Comparison of ENCODE assay signal across 12 cellular contexts in genomic region chr7:76009672-76010600, GRCh38. TPM values are rescaled to one million over a fixed set of nuclear protein-coding genes. Genes with fewer than 3 reads are reported as not detected.
DNase-seq lines count a peak whose midpoint lies in the region; FAIRE-seq and TF ChIP-seq lines count a peak whose summit lies in the region.
"Had no signal": no experiment of that assay in that cellular context is flagged by ENCODE, and none has a peak within 500 bp of the region (broad histone marks: within the 10 kb centered on the region; RNA-seq: fewer than 3 reads in every experiment).

No MANE protein-coding gene starts in this region.

- no peak for FAIRE-seq in astrocyte (lab: Jason Lieb, UNC)

- no peak overlapping the region for H4K5ac ChIP-seq in H9 (ENCODE audit: insufficient read length, low read depth, low read length)

- no peak overlapping the region for H3T11ph ChIP-seq in H9 (ENCODE audit: low read length)

- no peak overlapping the region for H2AK5ac ChIP-seq in H9 (ENCODE audit: insufficient read length, low read length)

- no peak overlapping the region for H3K14ac ChIP-seq in H9 (ENCODE audit: insufficient read depth, low read length)

- H2BK20ac ChIP-seq in H9 (ENCODE audit: low read depth, low read length, poor library complexity, severe bottlenecking): no peak overlapping the region

- H3K27me3 ChIP-seq in BLaER1: peaks cover 2% of the 10 kb centered on the region; the same call in 1 of the 2 replicates
- no peaks in the 10 kb centered on the region for H3K27me3 ChIP-seq in H9 (ENCODE audit: insufficient read depth, low read length)
- no peaks in the 10 kb centered on the region for H3K27me3 ChIP-seq in astrocyte (ENCODE audit: insufficient read depth, low read length)
- no peaks in the 10 kb centered on the region for H3K27me3 ChIP-seq in ovary
- H3K27me3 ChIP-seq in dorsolateral prefrontal cortex: no peaks in the 10 kb centered on the region

- intact Hi-C loops in ovary (cut with DNase I) (loop anchor here in 2 of 4 donors (10.0 kb wide), 2 partner anchors 135 to 235 kb away; partner anchors contain the start of genes CCL26 (in 1 of the 2) and RHBDD2 (in 1 of the 2)), dorsolateral prefrontal cortex (cut with DNase I) (no loop called here)

- H3K79me2 ChIP-seq in H9 (ENCODE audit: insufficient read depth, low read length) (no peaks in the 10 kb centered on the region), astrocyte (ENCODE audit: insufficient read depth, low read length) (no peaks in the 10 kb centered on the region)

- H3K9me3 ChIP-seq in BLaER1 (no peaks in the 10 kb centered on the region), H9 (ENCODE audit: control insufficient read depth, low read depth, low read length) (no peaks in the 10 kb centered on the region), astrocyte (ENCODE audit: insufficient read depth, low read depth, low read length) (no peaks in the 10 kb centered on the region), ovary (no peaks in the 10 kb centered on the region)
- H3K9me3 ChIP-seq: Caco-2 had no signal

- no peaks in the 10 kb centered on the region for H3K9me3 Mint-ChIP-seq in H9
- H3K9me3 Mint-ChIP-seq in astrocyte (ENCODE audit: unreplicated experiment): no peaks in the 10 kb centered on the region
- H3K9me3 Mint-ChIP-seq in nephron: no peaks in the 10 kb centered on the region

- H3K79me1 ChIP-seq in H9 (ENCODE audit: insufficient read depth, low read depth, low read length, poor library complexity, severe bottlenecking): no peaks in the 10 kb centered on the region

- H4K20me1 ChIP-seq in BLaER1: peaks cover 74% of the 10 kb centered on the region
- H4K20me1 ChIP-seq in H9 (ENCODE audit: control insufficient read depth, insufficient read depth, insufficient read length): no peaks in the 10 kb centered on the region
- H4K20me1 ChIP-seq in astrocyte (ENCODE audit: insufficient read depth, low read length): peaks cover 22% of the 10 kb centered on the region

- H3K56ac ChIP-seq in H9 (ENCODE audit: insufficient read length, low read depth, low read length): no peak overlapping the region

- no peak overlapping the region for H2AFZ ChIP-seq in H9 (ENCODE audit: low read length)
- no peak overlapping the region for H2AFZ ChIP-seq in astrocyte (ENCODE audit: low read depth, low read length)

- TF ChIP-seq EP300 in ovary (IDR thresholded peaks at IDR 0.05): no peak

- no peak for TF ChIP-seq POLR2A in ovary (IDR thresholded peaks at IDR 0.05)

- H2BK15ac ChIP-seq in H9 (ENCODE audit: low read depth, low read length): no peak overlapping the region

- peak overlapping the region in 2 of 3 experiments; percentile 69 to 90; a peak in 3 of 7 replicates for H3K27ac Mint-ChIP-seq in H9
- peak overlapping the region; percentile 83 for H3K27ac Mint-ChIP-seq in astrocyte (ENCODE audit: unreplicated experiment)
- peak overlapping the region in 2 of 3 experiments; percentile 41 to 56 for H3K27ac Mint-ChIP-seq in nephron

- no CpG with 5 or more reads among the region's 11 CpGs for WGBS in H9 (ENCODE audit: extremely low coverage, insufficient read length, low lambda C conversion rate)
- 36 to 55% (median 39%) methylated on average over 11 of the region's 11 CpGs for WGBS in ovary, 3 donors

- no peak overlapping the region for H2BK120ac ChIP-seq in H9 (ENCODE audit: low read depth, low read length, poor library complexity, severe bottlenecking)

- no peak overlapping the region for H4K8ac ChIP-seq in H9 (replicated peaks; ENCODE audit: insufficient read length, low read depth, low read length)

- H3K18ac ChIP-seq in H9 (ENCODE audit: insufficient read length, low read depth, low read length): no peak overlapping the region

- DNase-seq in H9 (no peak), astrocyte (ENCODE audit: low read depth) (no peak), ovary (no peak), iPS-NIHi7 (ENCODE audit: extremely low spot score) (no peak), dorsolateral prefrontal cortex (no peak), cerebellar cortex (ENCODE audit: low spot score) (no peak)
- DNase-seq: Caco-2, HCEC 1CT, KBM-7, NCI-H2081 had no signal

- H3K4me3 ChIP-seq in BLaER1: no peak overlapping the region
- H3K4me3 ChIP-seq in astrocyte (ENCODE audit: insufficient read depth, low read depth, low read length): no peak overlapping the region
- no peak overlapping the region for H3K4me3 ChIP-seq in ovary
- no peak overlapping the region for H3K4me3 ChIP-seq in dorsolateral prefrontal cortex

- H3K23ac ChIP-seq in H9 (ENCODE audit: insufficient read length, low read depth, low read length): no peak overlapping the region

- H3K4me1 Mint-ChIP-seq in H9 (0 out of 4 replicates have a peak, but pooled peaks cover 0 to 2% of the 10 kb centered on the region in 2 experiments), astrocyte (ENCODE audit: low read depth, unreplicated experiment) (peaks cover 14% of the 10 kb centered on the region), nephron (peaks cover 20% of the 10 kb centered on the region)

- H3K27me3 Mint-ChIP-seq in H9 (ENCODE audit: low read depth) (no peaks in the 10 kb centered on the region), astrocyte (ENCODE audit: low read depth, unreplicated experiment) (no peaks in the 10 kb centered on the region), nephron (ENCODE audit: low read depth) (no peaks in the 10 kb centered on the region)

- H3K27ac ChIP-seq in BLaER1 (peak overlapping the region; percentile 23; the same call in 1 of the 2 replicates), H9 (ENCODE audit: insufficient read length, low read depth, low read length) (no peak overlapping the region), astrocyte (ENCODE audit: low read depth, low read length) (no peak overlapping the region), ovary (peak overlapping the region in 1 of 2 donors; percentile 46), dorsolateral prefrontal cortex (peak overlapping the region in 8 of 59 donors; percentile 19 to 46 (median 28))

- H2BK12ac ChIP-seq in H9 (ENCODE audit: insufficient read length, low read depth, low read length): no peak overlapping the region

- H3K4ac ChIP-seq in H9 (ENCODE audit: low read depth, low read length): no peak overlapping the region

- peaks cover 56% of the 10 kb centered on the region for H3K4me1 ChIP-seq in BLaER1
- H3K4me1 ChIP-seq in H9 (ENCODE audit: insufficient read depth, low read length): no peaks in the 10 kb centered on the region
- no peaks in the 10 kb centered on the region for H3K4me1 ChIP-seq in astrocyte (ENCODE audit: insufficient read depth, low read length)
- H3K4me1 ChIP-seq in ovary (ENCODE audit: insufficient read depth): peaks cover 22% of the 10 kb centered on the region
- H3K4me1 ChIP-seq: Caco-2 had no signal

- H3K36me3 ChIP-seq in BLaER1 (peaks cover 37% of the 10 kb centered on the region), astrocyte (ENCODE audit: insufficient read depth, low read length) (peaks cover 2% of the 10 kb centered on the region), ovary (no peaks in the 10 kb centered on the region)

- H3K4me3 Mint-ChIP-seq in H9: no peak overlapping the region
- H3K4me3 Mint-ChIP-seq in astrocyte (ENCODE audit: unreplicated experiment): no peak overlapping the region
- peak overlapping the region in 1 of 3 experiments; percentile 28 for H3K4me3 Mint-ChIP-seq in nephron

- H3K36me3 Mint-ChIP-seq in H9 (ENCODE audit: insufficient read depth in 1 of 3, low read depth in 3 of 3) (peaks cover 8 to 13% (median 12%) of the 10 kb centered on the region in 3 experiments; a peak in 6 of 7 replicates), astrocyte (ENCODE audit: low read depth, unreplicated experiment) (peaks cover 18% of the 10 kb centered on the region), nephron (ENCODE audit: low read depth) (peaks cover 23% of the 10 kb centered on the region)

- no peak overlapping the region for H2BK5ac ChIP-seq in H9 (ENCODE audit: insufficient read length, low read length)

- peak overlapping the region; percentile 77 for H3K4me2 ChIP-seq in BLaER1
- no peak overlapping the region for H3K4me2 ChIP-seq in H9 (ENCODE audit: insufficient read depth, insufficient read length, low read length)
- no peak overlapping the region for H3K4me2 ChIP-seq in astrocyte (ENCODE audit: low read length)

- TF ChIP-seq CTCF in H9 (conservative IDR thresholded peaks at IDR 0.05) (no peak), astrocyte (IDR thresholded peaks at IDR 0.05; ENCODE audit: insufficient read depth, low read depth, low read length) (no peak), nephron (IDR thresholded peaks at IDR 0.05; ENCODE audit: unreplicated experiment in 3 of 3) (no peak), ovary (IDR thresholded peaks at IDR 0.05) (no peak), dorsolateral prefrontal cortex (IDR thresholded peaks at IDR 0.05 in 54 of 56, conservative IDR thresholded peaks at IDR 0.05 in 2 of 56; ENCODE audit: low read depth in 1 of 56, partially characterized antibody in 56 of 56) (no peak)

- H4K91ac ChIP-seq in H9 (ENCODE audit: insufficient read length, low read depth, low read length): no peak overlapping the region

- H3K23me2 ChIP-seq in H9 (ENCODE audit: insufficient read length, low read depth, low read length, poor library complexity, severe bottlenecking): no peaks in the 10 kb centered on the region

- H3K9ac ChIP-seq in BLaER1: peak overlapping the region; percentile 27; the same call in 1 of the 2 replicates
- H3K9ac ChIP-seq in H9 (ENCODE audit: extremely low read depth, insufficient read length, low read length): no peak overlapping the region
- no peak overlapping the region for H3K9ac ChIP-seq in astrocyte (ENCODE audit: low read length)

RNA-seq across cellular contexts. Expression of gene TMEM120A, which starts 15.5 kb away (rescaled TPM):
- total RNA-seq in H9 (2021): 23.2 and 30.0 TPM in 2 replicates
- total RNA-seq in astrocyte: 32.3 and 34.2 TPM in 2 replicates
- 100 to 1,000 TPM in 3 of 7 donors, 10 to 100 TPM in 4; 44.4 to 140 (median 89.5) TPM for total RNA-seq in ovary
- 100 to 1,000 TPM; 114 to 170 TPM for polyA plus RNA-seq in ovary
- total RNA-seq in dorsolateral prefrontal cortex: 10 to 100 TPM; 32.6 to 87.9 (median 49.5) TPM

RNA-seq across cellular contexts. Expression of gene STYXL1, which starts 37.9 kb away (rescaled TPM):
- 35.1 and 38.7 TPM in 2 replicates for total RNA-seq in H9 (2021)
- total RNA-seq in astrocyte: 45.3 and 46.2 TPM in 2 replicates
- 10 to 100 TPM; 15.7 to 37.4 (median 26.5) TPM for total RNA-seq in ovary
- 10 to 100 TPM; 32.0 to 39.9 TPM for polyA plus RNA-seq in ovary
- 10 to 100 TPM; 16.2 to 49.4 (median 30.6) TPM for total RNA-seq in dorsolateral prefrontal cortex

RNA-seq across cellular contexts. Expression of gene MDH2, which starts 38.0 kb away (rescaled TPM):
- total RNA-seq in H9 (2021) (257 and 260 TPM in 2 replicates), astrocyte (193 and 202 TPM in 2 replicates), ovary (100 to 1,000 TPM in 4 of 7 donors, 10 to 100 TPM in 3; 38.4 to 124 (median 109) TPM), dorsolateral prefrontal cortex (100 to 1,000 TPM in 118 of 120 experiments, 10 to 100 TPM in 2; 88.3 to 247 (median 161) TPM)
- 10 to 100 TPM; 65.7 to 84.5 TPM for polyA plus RNA-seq in ovary
